ENCODE assay signal across 8 cellular contexts in the genomic region with DNA sequence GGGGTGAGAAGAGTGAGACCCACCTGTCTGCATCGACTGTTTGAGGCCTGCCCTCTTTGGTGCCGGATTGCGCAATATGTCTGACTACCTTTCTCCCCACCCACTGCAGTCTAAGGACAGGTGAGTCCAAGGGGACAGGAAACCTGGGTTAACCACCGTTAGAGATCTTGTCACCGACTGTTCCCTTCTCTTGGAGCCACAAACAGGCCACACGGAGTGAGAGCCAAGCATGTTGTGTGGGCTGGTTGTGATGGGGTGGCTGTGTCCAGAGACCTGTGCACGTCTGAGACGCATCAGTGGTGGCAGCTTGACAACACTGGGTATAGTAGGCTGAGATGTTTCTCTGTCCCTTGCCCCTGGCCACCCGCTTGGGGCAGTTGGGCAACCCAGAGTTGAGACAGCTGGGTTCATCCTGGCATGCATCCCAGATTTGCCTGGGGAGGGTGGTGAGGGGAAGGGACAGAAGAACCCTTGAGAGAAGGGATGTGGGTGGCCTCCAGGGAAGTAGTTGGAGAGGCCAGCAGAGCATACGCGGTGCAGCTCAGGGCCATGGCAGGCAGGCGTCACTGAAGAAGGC. TPM values are rescaled to one million over a fixed set of nuclear protein-coding genes. Genes with fewer than 3 reads are reported as not detected.
DNase-seq lines count a peak whose midpoint lies in the region; ATAC-seq, FAIRE-seq and TF ChIP-seq lines count a peak whose summit lies in the region.

No MANE protein-coding gene starts in this region.

- no peak overlapping the region for H3K56ac ChIP-seq in H1 (replicated peaks; ENCODE audit: insufficient read length, low read depth, low read length)

- peaks cover 26% of the 10 kb centered on the region for H3K79me1 ChIP-seq in H1 (ENCODE audit: low read depth, low read length)

- no peaks in the 10 kb centered on the region for H3K4me1 ChIP-seq in H1 (replicated peaks in 1 of 4; ENCODE audit: control insufficient read depth in 3 of 4, insufficient read depth in 4 of 4, low read length in 3 of 4)

- no peak overlapping the region for H3K4me2 ChIP-seq in H1 (ENCODE audit: insufficient read depth in 1 of 2, low read depth in 2 of 2, low read length in 2 of 2)

- peak overlapping the region; percentile 78 to 84 for H3K27ac Mint-ChIP-seq in natural killer cell

- no peak overlapping the region for H2AFZ ChIP-seq in H1 (ENCODE audit: low read length)

- no peak overlapping the region for H3K4me3 ChIP-seq in H1 (ENCODE audit: extremely low read depth in 1 of 4, insufficient read depth in 2 of 4, low read depth in 3 of 4, low read length in 4 of 4)

- H3K9me3 Mint-ChIP-seq in natural killer cell: no peaks in the 10 kb centered on the region

- CTCF ChIA-PET in H1 (lab: Charles Lee; ENCODE audit: partially characterized antibody): interaction anchor here (0.5 to 1.5 kb wide), 4 partner anchors 9 to 78 kb away, joined by 3 to 4 read pairs (median 3); no protein-coding TSS in a partner anchor
- CTCF ChIA-PET in GM10248 (lab: Yijun Ruan, JAX): interaction anchor here (1.3 to 2.5 kb wide), 2 partner anchors 11 to 17 kb away, joined by 4 to 9 read pairs; no protein-coding TSS in a partner anchor

- H2AK5ac ChIP-seq in H1 (ENCODE audit: low read depth, low read length): no peak overlapping the region

- no peak overlapping the region for H3K9ac ChIP-seq in H1 (replicated peaks in 1 of 4; ENCODE audit: extremely low read depth in 1 of 4, low read depth in 3 of 4, low read length in 3 of 4)

- POLR2A ChIA-PET in H1 (lab: Charles Lee; ENCODE audit: partially characterized antibody) (no interaction called here), GM10248 (lab: Yijun Ruan, JAX) (no interaction called here)

- H3K79me2 ChIP-seq in H1 (ENCODE audit: control insufficient read depth in 1 of 2, insufficient read depth in 2 of 2, low read length in 2 of 2): peaks cover 4 to 78% of the 10 kb centered on the region in 2 experiments; a peak in 3 of 4 replicates

- no peak overlapping the region; the same call in none of the 2 replicates for H2BK5ac ChIP-seq in H1 (ENCODE audit: low read depth, low read length)

- H3K36me3 ChIP-seq in H1 (ENCODE audit: control insufficient read depth in 2 of 4, insufficient read depth in 4 of 4, low read length in 3 of 4): no peaks in the 10 kb centered on the region

- H2BK120ac ChIP-seq in H1 (replicated peaks; ENCODE audit: low read depth, low read length): no peak overlapping the region

- H3K9me3 ChIP-seq in H1 (ENCODE audit: insufficient read depth in 2 of 2, low read depth in 1 of 2, low read length in 1 of 2): no peaks in the 10 kb centered on the region

- no peak overlapping the region for H3K14ac ChIP-seq in H1 (ENCODE audit: insufficient read length)

- H3K4me3 Mint-ChIP-seq in natural killer cell: no peak overlapping the region

- no peak for FAIRE-seq in H1 (lab: Jason Lieb, UNC)

- no peaks in the 10 kb centered on the region for H3K27me3 ChIP-seq in H1 (replicated peaks in 1 of 4; ENCODE audit: control insufficient read depth in 3 of 4, extremely low read depth in 1 of 4, insufficient read depth in 3 of 4, low read length in 3 of 4)

- no peak overlapping the region; the same call in none of the 2 replicates for H4K8ac ChIP-seq in H1 (ENCODE audit: extremely low read depth, insufficient read depth, low read length)

- H4K5ac ChIP-seq in H1 (ENCODE audit: insufficient read length, low read depth, low read length): no peak overlapping the region

- H3K4me1 Mint-ChIP-seq in natural killer cell: peaks cover 50 to 64% of the 10 kb centered on the region in 2 donors

- H3K18ac ChIP-seq in H1 (ENCODE audit: extremely low read depth, low read length): no peak overlapping the region

- no peaks in the 10 kb centered on the region for H3K23me2 ChIP-seq in H1 (ENCODE audit: low read depth, low read length)

- no peak overlapping the region for H2BK20ac ChIP-seq in H1 (ENCODE audit: low read length)

- ATAC-seq in natural killer cell: peak in 1 of 3 donors; percentile 34
- ATAC-seq in HG02610 (IDR thresholded peaks at IDR 0.05; ENCODE audit: unreplicated experiment): no peak
- ATAC-seq in GM19324 (IDR thresholded peaks at IDR 0.05; ENCODE audit: low FRiP score, unreplicated experiment): no peak
- ATAC-seq in HG02623 (IDR thresholded peaks at IDR 0.05; ENCODE audit: unreplicated experiment): no peak

- H3K27ac ChIP-seq in H1 (ENCODE audit: low read depth, low read length): no peak overlapping the region

- no peak overlapping the region for H3K23ac ChIP-seq in H1 (ENCODE audit: insufficient read length)

- no peaks in the 10 kb centered on the region for H3K36me3 Mint-ChIP-seq in natural killer cell

- TF ChIP-seq CTCF in H1 (IDR thresholded peaks at IDR 0.05; ENCODE audit: control extremely low read depth in 1 of 3, insufficient read depth in 1 of 3, low read depth in 1 of 3, low read length in 3 of 3): no peak
- no peak for TF ChIP-seq CTCF in natural killer cell (IDR thresholded peaks at IDR 0.05)
- no peak for TF ChIP-seq CTCF in GM10248 (IDR thresholded peaks at IDR 0.05; ENCODE audit: control extremely low read depth, extremely low read depth, low read depth, missing control alignments)

- DNase-seq in AML-193 (lab: John Stamatoyannopoulos, UW) (peak; percentile 40 to 46), MV-4-11 (lab: John Stamatoyannopoulos, UW) (peak; percentile 62), H1 (ENCODE audit: low read depth in 1 of 2, low spot score in 2 of 2) (no peak), natural killer cell (no peak), GM10248 (ENCODE audit: extremely low spot score) (no peak)

- TF ChIP-seq EP300 in H1 (IDR thresholded peaks at IDR 0.05; ENCODE audit: borderline replicate concordance in 1 of 2, low read depth in 2 of 2, low read length in 2 of 2): no peak

- H3K27me3 Mint-ChIP-seq in natural killer cell (ENCODE audit: low read depth in 2 of 2): no peaks in the 10 kb centered on the region

- WGBS in H1 (ENCODE audit: extremely low coverage in 1 of 2, insufficient coverage in 1 of 2, insufficient read length in 1 of 2, insufficient replicate concordance in 2 of 2, low coverage in 1 of 2, low lambda C conversion rate in 2 of 2, missing lambda C conversion rate in 1 of 2), 2 experiments: 92% methylated on average over 12 of the region's 12 CpGs; no CpG with 5 or more reads in 1 of the 2 experiments

- peaks cover 11 to 18% of the 10 kb centered on the region in 2 experiments for H4K20me1 ChIP-seq in H1 (replicated peaks in 1 of 2; ENCODE audit: control insufficient read depth in 1 of 2, insufficient read depth in 2 of 2, low read length in 2 of 2)

- peak overlapping the region; percentile 5 for H4K91ac ChIP-seq in H1 (replicated peaks; ENCODE audit: insufficient read length, low read length)

- intact Hi-C loops in natural killer cell (cut with micrococcal nuclease): no loop called here

- no peak overlapping the region for H2BK15ac ChIP-seq in H1 (ENCODE audit: low read length)

- no peak overlapping the region; the same call in 1 of the 2 replicates for H2BK12ac ChIP-seq in H1 (ENCODE audit: low read depth, low read length)

- H3K4ac ChIP-seq in H1 (replicated peaks; ENCODE audit: insufficient read length, low read depth, low read length): no peak overlapping the region

- TF ChIP-seq RAD21 in H1 (IDR thresholded peaks at IDR 0.05 in 1 of 2, conservative IDR thresholded peaks at IDR 0.05 in 1 of 2; ENCODE audit: low read depth in 2 of 2, low read length in 2 of 2): no peak

- no peak for TF ChIP-seq POLR2A in H1 (IDR thresholded peaks at IDR 0.05; ENCODE audit: control extremely low read depth in 1 of 2, low read depth in 2 of 2, low read length in 2 of 2)

TF ChIP-seq in H1, 55 proteins besides CTCF, POLR2A, EP300 and RAD21:
- TF ChIP-seq, protein P1, sequence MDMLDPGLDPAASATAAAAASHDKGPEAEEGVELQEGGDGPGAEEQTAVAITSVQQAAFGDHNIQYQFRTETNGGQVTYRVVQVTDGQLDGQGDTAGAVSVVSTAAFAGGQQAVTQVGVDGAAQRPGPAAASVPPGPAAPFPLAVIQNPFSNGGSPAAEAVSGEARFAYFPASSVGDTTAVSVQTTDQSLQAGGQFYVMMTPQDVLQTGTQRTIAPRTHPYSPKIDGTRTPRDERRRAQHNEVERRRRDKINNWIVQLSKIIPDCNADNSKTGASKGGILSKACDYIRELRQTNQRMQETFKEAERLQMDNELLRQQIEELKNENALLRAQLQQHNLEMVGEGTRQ (IDR thresholded peaks at IDR 0.05; ENCODE audit: low read length): no peak
- TF ChIP-seq ASH2L (IDR thresholded peaks at IDR 0.05; ENCODE audit: low read length) (no peak), TAF7 (optimal IDR thresholded peaks at IDR 0.05; ENCODE audit: borderline replicate concordance, low read depth, low read length) (no peak), CEBPB (IDR thresholded peaks at IDR 0.05; ENCODE audit: low read depth, low read length) (peak; percentile 97), RFX5 (IDR thresholded peaks at IDR 0.05; ENCODE audit: borderline replicate concordance, low read depth, low read length) (no peak)
TF ChIP-seq in H1: peak in this region for 1.

RNA-seq across cellular contexts. Expression of a gene that starts 21.4 kb away (rescaled TPM):
- total RNA-seq in H1 (2021; fragmentation: NEBNext Ultra II Directional; extraction: Animal tissue kit (Norgen Biotek cat#: 25700)): 145 and 146 TPM in 2 replicates
- polyA plus RNA-seq in H1 (2011; rRNA removed): 48.6 and 62.8 TPM in 2 replicates
- 54.0 TPM for polyA plus RNA-seq in H1 (2011; cell fraction: cytosol; rRNA removed)
- 111 TPM for polyA plus RNA-seq in H1 (2011; cell fraction: nucleus; rRNA removed)
- polyA plus RNA-seq in H1 (2012, experiment 1 of 2): 77.7 to 92.1 TPM (median 86.1 TPM) in 4 replicates
- 68.9 TPM for polyA plus RNA-seq in H1 (2012, experiment 2 of 2)
- polyA plus RNA-seq in H1 (2013, experiment 1 of 2): 55.7 TPM
- 57.6 TPM for polyA plus RNA-seq in H1 (2013, experiment 2 of 2)
- polyA minus RNA-seq in H1 (2011; rRNA and poly(A)+ RNA removed): 82.0 and 97.2 TPM in 2 replicates
- 58.9 TPM for polyA minus RNA-seq in H1 (2011; cell fraction: cytosol; rRNA and poly(A)+ RNA removed)
- 60.1 TPM for polyA minus RNA-seq in H1 (2011; cell fraction: nucleus; rRNA and poly(A)+ RNA removed)
- 100 to 1,000 TPM; 225 to 272 (median 229) TPM for total RNA-seq in natural killer cell

Comparison
In these comparisons a context has a peak if more than half of its experiments do, and no peak if none do; other contexts are left out.
1. DNase-seq: peak in AML-193 (2 of 2) and MV-4-11 (single experiment); none in H1 (0 of 2), natural killer cell (single experiment) and GM10248 (single experiment).